29 cellular contexts compared by ENCODE assay signal in the genomic region with DNA sequence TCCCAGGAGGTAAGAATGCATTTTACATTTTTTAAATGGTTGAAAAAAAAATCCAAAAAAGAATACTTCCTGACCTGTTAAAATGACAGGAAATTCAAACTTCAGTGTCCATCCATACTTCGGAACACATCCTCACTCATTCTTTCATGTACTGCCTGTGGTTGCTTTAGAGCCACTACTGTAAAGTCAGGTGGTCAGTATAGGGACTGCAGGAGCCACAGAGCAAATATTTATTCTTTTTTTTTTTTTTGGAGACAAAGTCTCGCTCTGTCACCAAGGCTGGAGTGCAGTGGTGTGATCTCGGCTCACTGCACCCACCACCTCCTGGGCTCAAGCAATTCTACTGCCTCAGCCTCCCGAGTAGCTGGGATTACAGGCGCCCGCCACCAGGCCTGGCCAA.
"Had no signal": no experiment of that assay in that cellular context is flagged by ENCODE, and none has a peak within 500 bp of the region (broad histone marks: within the 10 kb centered on the region; RNA-seq: fewer than 3 reads in every experiment).

No MANE protein-coding gene starts in this region.

- H3K4me1 Mint-ChIP-seq: activated naive CD8-positive, alpha-beta T cell treated with anti-CD3 and anti-CD28 coated beads, Interleukin-2, amount 50 U/mL, for 24 hours; central memory CD8-positive, alpha-beta T cell had no signal

- ATAC-seq: activated CD8-positive, alpha-beta T cell treated with anti-CD3 and anti-CD28 coated beads, Interleukin-2, amount 10 ng/mL, durations not matched to agents 7 days and 5 days; activated naive CD4-positive, alpha-beta T cell treated with anti-CD3 and anti-CD28 coated beads, Interleukin-2, amount 50 U/mL, for 72 hours; activated naive CD8-positive, alpha-beta T cell treated with anti-CD3 and anti-CD28 coated beads, Interleukin-2, amount 50 U/mL, for 24 hours; Panc1; Right ventricle myocardium inferior had no signal

- H3K9me3 Mint-ChIP-seq: activated naive CD4-positive, alpha-beta T cell treated with anti-CD3 and anti-CD28 coated beads, Interleukin-2, amount 50 U/mL, for 72 hours; activated naive CD8-positive, alpha-beta T cell treated with anti-CD3 and anti-CD28 coated beads, Interleukin-2, amount 50 U/mL, for 24 hours; activated T-helper 1 cell treated with anti-CD3 and anti-CD28 coated beads, Interleukin-12 subunit alpha, Interleukin-12 subunit beta, Interleukin-2, Interleukin-4 antibody, amounts not matched to agents 30 ng/mL and 10 ng/mL and 1 ng/mL, durations not matched to agents 14 hours and 24 hours and 36 hours; central memory CD8-positive, alpha-beta T cell; T-helper 1 cell treated with Interleukin-12 subunit alpha and Interleukin-12 subunit beta and Interleukin-4 antibody, amounts not matched to agents 30 μg/mL and 1 μg/mL, for 36 hours had no signal

- H3K4me3 Mint-ChIP-seq: activated CD8-positive, alpha-beta T cell treated with anti-CD3 and anti-CD28 coated beads, Interleukin-2, amount 10 ng/mL, durations not matched to agents 7 days and 5 days; activated naive CD8-positive, alpha-beta T cell treated with anti-CD3 and anti-CD28 coated beads, Interleukin-2, amount 50 U/mL, for 24 hours; activated T-helper 1 cell treated with anti-CD3 and anti-CD28 coated beads, Interleukin-12 subunit alpha, Interleukin-12 subunit beta, Interleukin-2, Interleukin-4 antibody, amounts not matched to agents 30 ng/mL and 10 ng/mL and 1 ng/mL, durations not matched to agents 14 hours and 24 hours and 36 hours; brain; central memory CD8-positive, alpha-beta T cell; T-helper 1 cell treated with Interleukin-12 subunit alpha and Interleukin-12 subunit beta and Interleukin-4 antibody, amounts not matched to agents 30 μg/mL and 1 μg/mL, for 36 hours had no signal

- DNase-seq: activated CD4-positive, alpha-beta T cell treated with anti-CD3 and anti-CD28 coated beads for 48 hours; activated CD4-positive, alpha-beta T cell treated with anti-CD3 and anti-CD28 coated beads, Interleukin-2, amount 50 U/mL, for 4 hours; activated CD4-positive, CD25-positive, alpha-beta regulatory T cell treated with anti-CD3 and anti-CD28 coated beads, Interleukin-2, amount 50 U/mL, for 72 hours; activated CD8-positive, alpha-beta memory T cell treated with anti-CD3 and anti-CD28 coated beads, Interleukin-2, amount 50 U/mL, for 48 hours; activated CD8-positive, alpha-beta T cell treated with anti-CD3 and anti-CD28 coated beads, Interleukin-2, amount 10 ng/mL, durations not matched to agents 7 days and 5 days; activated effector memory CD4-positive, alpha-beta T cell treated with Interleukin-2 at 50 U/mL for 16 hours; activated naive CD4-positive, alpha-beta T cell; activated naive CD8-positive, alpha-beta T cell treated with anti-CD3 and anti-CD28 coated beads, Interleukin-2, amount 50 U/mL, for 24 hours; activated T-cell treated with anti-CD3 and anti-CD28 coated beads, Interleukin-2, amount 50 U/mL, for 1 hour; amygdala; Kasumi-1; KBM-7; NCI-H1092; NCI-H1417; NCI-H1930; NCI-H345; NCI-H510A; NCI-H526 treated with DMSO at 0.1 percent for 48 hours; NCI-H82; OCI-M1; RPMI8226 had no signal

- H3K27me3 Mint-ChIP-seq: activated naive CD8-positive, alpha-beta T cell treated with anti-CD3 and anti-CD28 coated beads, Interleukin-2, amount 50 U/mL, for 24 hours; central memory CD8-positive, alpha-beta T cell had no signal

- H3K27ac Mint-ChIP-seq: activated CD8-positive, alpha-beta T cell treated with anti-CD3 and anti-CD28 coated beads, Interleukin-2, amount 10 ng/mL, durations not matched to agents 7 days and 5 days; activated naive CD4-positive, alpha-beta T cell treated with anti-CD3 and anti-CD28 coated beads, Interleukin-2, amount 50 U/mL, for 72 hours; activated naive CD8-positive, alpha-beta T cell treated with anti-CD3 and anti-CD28 coated beads, Interleukin-2, amount 50 U/mL, for 24 hours; activated T-helper 1 cell treated with anti-CD3 and anti-CD28 coated beads, Interleukin-12 subunit alpha, Interleukin-12 subunit beta, Interleukin-2, Interleukin-4 antibody, amounts not matched to agents 30 ng/mL and 10 ng/mL and 1 ng/mL, durations not matched to agents 14 hours and 24 hours and 36 hours; brain; T-helper 1 cell treated with Interleukin-12 subunit alpha and Interleukin-12 subunit beta and Interleukin-4 antibody, amounts not matched to agents 30 μg/mL and 1 μg/mL, for 36 hours had no signal

- FAIRE-seq: astrocyte had no signal
